ENCODE assay signal across 8 cellular contexts in the genomic region with DNA sequence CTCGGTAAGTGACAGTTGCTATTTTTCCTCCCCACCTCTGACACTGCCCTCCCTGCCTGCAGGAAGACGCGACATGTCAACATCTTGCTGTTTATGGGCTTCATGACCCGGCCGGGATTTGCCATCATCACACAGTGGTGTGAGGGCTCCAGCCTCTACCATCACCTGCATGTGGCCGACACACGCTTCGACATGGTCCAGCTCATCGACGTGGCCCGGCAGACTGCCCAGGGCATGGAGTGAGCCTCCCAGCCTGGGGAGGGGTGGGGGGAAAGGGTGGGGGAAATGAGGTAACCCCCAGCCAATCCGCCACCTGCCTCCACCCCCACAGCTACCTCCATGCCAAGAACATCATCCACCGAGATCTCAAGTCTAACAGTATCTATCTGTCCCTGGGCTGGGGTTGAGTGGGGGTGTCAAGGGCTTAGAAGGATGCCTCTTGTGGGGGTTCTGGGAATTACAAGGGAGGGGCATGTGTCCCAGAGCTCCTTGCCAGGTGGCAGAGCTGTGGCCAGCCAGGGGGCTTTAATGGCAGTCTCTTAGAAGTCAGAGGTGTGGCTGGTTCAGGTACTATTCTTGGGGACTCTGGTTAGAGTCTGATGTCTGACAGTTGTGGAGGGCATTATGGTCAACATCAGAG. TPM values are rescaled to one million over a fixed set of nuclear protein-coding genes. Genes with fewer than 3 reads are reported as not detected.
DNase-seq lines count a peak whose midpoint lies in the region; ATAC-seq, FAIRE-seq and TF ChIP-seq lines count a peak whose summit lies in the region.

No MANE protein-coding gene starts in this region.

- BruUV-seq in Caco-2 (replicated peaks; lab: Mats Ljungman, UMichigan): no TSS peak

- H3K4me2 ChIP-seq in KMS-11: no peak overlapping the region

- peaks cover 38% of the 10 kb centered on the region for H3K36me3 Mint-ChIP-seq in Caco-2 (ENCODE audit: insufficient read depth, unreplicated experiment)
- H3K36me3 Mint-ChIP-seq in naive B cell: peaks cover 26 to 60% of the 10 kb centered on the region in 2 donors

- H3K36me3 ChIP-seq in Caco-2 (ENCODE audit: control insufficient read depth, insufficient read depth, low read length): no peaks in the 10 kb centered on the region; the same call in 1 of the 2 replicates
- H3K36me3 ChIP-seq in KMS-11 (ENCODE audit: insufficient read depth): no peaks in the 10 kb centered on the region
- H3K36me3 ChIP-seq in ascending aorta: peaks cover 21 to 35% of the 10 kb centered on the region in 2 donors

- CTCF ChIA-PET in Caco-2 (lab: Charles Lee): interaction anchor here (0.7 kb wide), 1 partner anchor 917 kb away, joined by 3 read pairs; no protein-coding TSS in a partner anchor

- H4K20me1 ChIP-seq in KMS-11 (ENCODE audit: insufficient read depth): no peaks in the 10 kb centered on the region

- H3K79me2 ChIP-seq in KMS-11 (ENCODE audit: insufficient read depth, low read depth): no peaks in the 10 kb centered on the region

- H3K4me3 Mint-ChIP-seq in Caco-2 (ENCODE audit: unreplicated experiment) (no peak overlapping the region), naive B cell (no peak overlapping the region)

- H3K4me1 ChIP-seq in Caco-2 (no peaks in the 10 kb centered on the region), KMS-11 (ENCODE audit: low read depth, poor library complexity, severe bottlenecking) (peaks cover 4% of the 10 kb centered on the region), ascending aorta (no peaks in the 10 kb centered on the region)

- H2AFZ ChIP-seq in KMS-11 (ENCODE audit: low read depth): no peak overlapping the region

- H3K9me3 ChIP-seq in Caco-2 (no peaks in the 10 kb centered on the region), ascending aorta (no peaks in the 10 kb centered on the region)

- no peak for FAIRE-seq in GM19239 (lab: Jason Lieb, UNC)

- intact Hi-C loops in Caco-2 (cut with micrococcal nuclease; ENCODE audit: unreplicated experiment): no loop called here
- intact Hi-C loops in ascending aorta (cut with DNase I): loop anchor here (10.0 kb wide), 1 partner anchor 266 kb away; a partner anchor contains a TSS
- intact Hi-C loops in posterior vena cava (cut with DNase I): no loop called here

- no peaks in the 10 kb centered on the region for H3K9me3 Mint-ChIP-seq in Caco-2 (ENCODE audit: unreplicated experiment)
- peaks cover 0 to 6% (median 3%) of the 10 kb centered on the region in 7 donors for H3K9me3 Mint-ChIP-seq in naive B cell

- H3K27ac ChIP-seq in KMS-11 (no peak overlapping the region), ascending aorta (no peak overlapping the region)

- H3K4me3 ChIP-seq in Caco-2 (ENCODE audit: low read depth, low read length): no peak overlapping the region
- H3K4me3 ChIP-seq in KMS-11 (IDR thresholded peaks at IDR 0.05; ENCODE audit: insufficient read depth, low read depth, low read length): no peak overlapping the region
- H3K4me3 ChIP-seq in ascending aorta: no peak overlapping the region

- DNase-seq in Caco-2 (peak in 1 of 2 experiments; percentile 37), ascending aorta (ENCODE audit: low spot score in 2 of 2) (no peak), naive B cell (peak; percentile 25), posterior vena cava (ENCODE audit: low spot score) (no peak), C1 segment of cervical spinal cord (lab: John Stamatoyannopoulos, UW) (no peak), GM19239 (ENCODE audit: insufficient read length, low spot score) (no peak), HuH-7 (ENCODE audit: low spot score) (no peak)

- no peak overlapping the region for H3K9ac ChIP-seq in KMS-11

- H3K27ac Mint-ChIP-seq in Caco-2 (ENCODE audit: unreplicated experiment) (no peak overlapping the region), naive B cell (peak overlapping the region in 2 of 6 donors; percentile 26 to 54)

- H3K27me3 Mint-ChIP-seq in Caco-2 (ENCODE audit: insufficient read depth, unreplicated experiment): no peaks in the 10 kb centered on the region
- peaks cover 0 to 22% (median 21%) of the 10 kb centered on the region in 3 donors for H3K27me3 Mint-ChIP-seq in naive B cell

- H3K27me3 ChIP-seq in Caco-2 (replicated peaks; ENCODE audit: control insufficient read depth, insufficient read depth, low read length) (no peaks in the 10 kb centered on the region), KMS-11 (ENCODE audit: insufficient read depth, low read depth) (no peaks in the 10 kb centered on the region), ascending aorta (no peaks in the 10 kb centered on the region)

- ATAC-seq in naive B cell (ENCODE audit: low read depth in 2 of 2): peak; percentile 29 to 57

- POLR2A ChIA-PET in Caco-2 (lab: Charles Lee): interaction anchor here (0.6 kb wide), 1 partner anchor 81 kb away, joined by 3 read pairs; a partner anchor contains a TSS

- H3K4me1 Mint-ChIP-seq in Caco-2 (ENCODE audit: low read depth, unreplicated experiment) (no peaks in the 10 kb centered on the region), naive B cell (peaks cover 24 to 38% (median 25%) of the 10 kb centered on the region in 3 donors)

- peak; percentile 23 to 32 for TF ChIP-seq CTCF in Caco-2 (IDR thresholded peaks at IDR 0.05; ENCODE audit: insufficient read depth in 1 of 2, low read depth in 1 of 2, low read length in 1 of 2, severe bottlenecking in 1 of 2, unreplicated experiment in 1 of 2)
- peak; percentile 57 for TF ChIP-seq CTCF in KMS-11 (conservative IDR thresholded peaks at IDR 0.05; ENCODE audit: low read depth, low read length)
- peak in 2 of 3 experiments; percentile 30 to 43 for TF ChIP-seq CTCF in ascending aorta (IDR thresholded peaks at IDR 0.05)

RNA-seq across cellular contexts. Expression of a gene that starts 7.8 kb away (rescaled TPM):
- 65.4 and 68.5 TPM in 2 replicates for total RNA-seq in Caco-2 (2022)
- total RNA-seq in ascending aorta: 56.1 TPM
- polyA plus RNA-seq in naive B cell (ENCODE audit: low read depth in 6 of 6): 10 to 100 TPM; 43.4 to 90.8 (median 58.6) TPM
- 10 to 100 TPM; 42.5 to 52.7 TPM for total RNA-seq in posterior vena cava

RNA-seq across cellular contexts. Expression of a gene that starts 13.5 kb away (rescaled TPM):
- total RNA-seq in Caco-2 (2022) (3.9 and 5.0 TPM in 2 replicates), ascending aorta (1,308 TPM), posterior vena cava (1,000 to 10,000 TPM; 1,076 to 2,214 TPM)
- 10 to 100 TPM in 3 of 6 donors, 1 to 10 TPM in 3; 7.6 to 15.0 (median 10.5) TPM for polyA plus RNA-seq in naive B cell (ENCODE audit: low read depth in 6 of 6)

RNA-seq across cellular contexts. Expression of a gene that starts 50.9 kb away (rescaled TPM):
- total RNA-seq in Caco-2 (2022): not detected in 2 replicates
- total RNA-seq in ascending aorta: 5.7 TPM
- not detected for polyA plus RNA-seq in naive B cell (ENCODE audit: low read depth in 6 of 6)
- 1 to 10 TPM; 1.2 to 2.3 TPM for total RNA-seq in posterior vena cava

Comparison
In these comparisons a context has a peak if more than half of its experiments do, and no peak if none do; other contexts are left out.
1. RNA of a gene that starts 13.5 kb away (total RNA-seq): 1,076 to 2,214 TPM in posterior vena cava and 1,308 TPM in ascending aorta (single experiment); 3.9 to 5.0 TPM in Caco-2; every median in the first group is over 100 times any median in the second.
2. Peak in every context shown above with its lines, with median percentiles within 50 percentile points of each other: CTCF ChIP-seq.